8 cellular contexts compared by ENCODE assay signal in genomic region chr6:33427585-33428218, GRCh38. TPM values are rescaled to one million over a fixed set of nuclear protein-coding genes. Genes with fewer than 3 reads are reported as not detected.
A peak's percentile ranks its signal among the peaks of the same experiment; 100 is the strongest.
DNase-seq lines count a peak whose midpoint lies in the region; ATAC-seq and TF ChIP-seq lines count a peak whose summit lies in the region.

No MANE protein-coding gene starts in this region.

- H3K36me3 Mint-ChIP-seq in activated CD4-positive, alpha-beta T cell treated with anti-CD3 and anti-CD28 coated beads for 36 hours (ENCODE audit: low read depth): peaks cover 15% of the 10 kb centered on the region

- DNase-seq in C1 segment of cervical spinal cord (lab: John Stamatoyannopoulos, UW): peak in 10 of 14 donors; percentile 12 to 54 (median 25)
- peak in 1 of 2 experiments; percentile 27 for DNase-seq in HL-60 (ENCODE audit: low read depth in 1 of 2, low spot score in 1 of 2)
- DNase-seq in activated CD4-positive, alpha-beta T cell treated with anti-CD3 and anti-CD28 coated beads for 36 hours: peak; percentile 78
- peak in 8 of 10 donors; percentile 44 to 79 (median 58) for DNase-seq in dorsolateral prefrontal cortex
- DNase-seq in lung (ENCODE audit: low spot score): no peak
- peak; percentile 25 for DNase-seq in stimulated activated CD8-positive, alpha-beta memory T cell treated with anti-CD3 and anti-CD28 coated beads, Interleukin-7, amount 100 ng/mL, for 24 hours (ENCODE audit: low read depth)
- DNase-seq in NCI-H1092 (lab: John Stamatoyannopoulos, UW): no peak

- POLR2A ChIA-PET in activated CD4-positive, alpha-beta T cell treated with anti-CD3 and anti-CD28 coated beads for 36 hours (lab: Charles Lee): no interaction called here

- ATAC-seq in activated CD4-positive, alpha-beta T cell treated with anti-CD3 and anti-CD28 coated beads for 36 hours: no peak
- no peak for ATAC-seq in lung (ENCODE audit: insufficient read depth, low FRiP score)
- ATAC-seq in HG03280 (IDR thresholded peaks at IDR 0.05; ENCODE audit: unreplicated experiment): no peak

- 0 to 1% methylated on average over 23 to 76 of the region's 79 CpGs for WGBS in lung, 2 donors

- no peaks in the 10 kb centered on the region for H3K9me3 Mint-ChIP-seq in activated CD4-positive, alpha-beta T cell treated with anti-CD3 and anti-CD28 coated beads for 36 hours (ENCODE audit: low read depth)

- CTCF ChIA-PET in activated CD4-positive, alpha-beta T cell treated with anti-CD3 and anti-CD28 coated beads for 36 hours (lab: Charles Lee): no interaction called here

- H3K27me3 ChIP-seq in HL-60 (ENCODE audit: insufficient read depth, poor library complexity, severe bottlenecking) (no peaks in the 10 kb centered on the region), dorsolateral prefrontal cortex (no peaks in the 10 kb centered on the region), lung (ENCODE audit: control insufficient read depth, insufficient read depth) (no peaks in the 10 kb centered on the region)

- peak overlapping the region; percentile 44 for H3K4me3 ChIP-seq in HL-60 (replicated peaks; ENCODE audit: insufficient read depth, low read length)
- H3K4me3 ChIP-seq in dorsolateral prefrontal cortex: peak overlapping the region; percentile 41 to 82 (median 69)
- H3K4me3 ChIP-seq in lung: peak overlapping the region; percentile 64

- intact Hi-C loops in activated CD4-positive, alpha-beta T cell treated with anti-CD3 and anti-CD28 coated beads for 36 hours (cut with DNase I, micrococcal nuclease): loop anchor here (2.0 to 5.0 kb wide), 4 partner anchors 17 to 195 kb away; partner anchors contain the start of genes ITPR3 (in 1 of the 2), KIFC1 (in 1 of the 2) and PHF1 (in 1 of the 2)
- intact Hi-C loops in dorsolateral prefrontal cortex (cut with DNase I): loop anchor here in 1 of 2 donors (2.0 kb wide), 1 partner anchor 27 kb away; the partner anchor contains the start of gene ZBTB9

- H3K9me3 ChIP-seq in lung (ENCODE audit: control insufficient read depth in 2 of 2, insufficient read depth in 1 of 2, low read length in 1 of 2): no peaks in the 10 kb centered on the region

- peak overlapping the region; percentile 88 for H3K4me3 Mint-ChIP-seq in activated CD4-positive, alpha-beta T cell treated with anti-CD3 and anti-CD28 coated beads for 36 hours

- H3K36me3 ChIP-seq in lung (ENCODE audit: control insufficient read depth in 2 of 2, insufficient read depth in 2 of 2, low read length in 2 of 2): no peaks in the 10 kb centered on the region

- TF ChIP-seq CTCF in HL-60 (IDR thresholded peaks at IDR 0.05; ENCODE audit: insufficient read depth, low read length): no peak
- no peak for TF ChIP-seq CTCF in dorsolateral prefrontal cortex (IDR thresholded peaks at IDR 0.05 in 54 of 56, conservative IDR thresholded peaks at IDR 0.05 in 2 of 56; ENCODE audit: low read depth in 1 of 56, partially characterized antibody in 56 of 56)
- TF ChIP-seq CTCF in lung (IDR thresholded peaks at IDR 0.05; ENCODE audit: control extremely low read depth, extremely low read depth): no peak

- H3K27ac ChIP-seq in HL-60 (replicated peaks) (no peak overlapping the region; the same call in 1 of the 2 replicates), dorsolateral prefrontal cortex (peak overlapping the region in 58 of 59 donors; percentile 31 to 98 (median 94)), lung (ENCODE audit: low read depth in 1 of 2, low read length in 1 of 2) (peak overlapping the region; percentile 8 to 49)

- H3K4me1 ChIP-seq in lung (ENCODE audit: control insufficient read depth in 2 of 2, insufficient read depth in 2 of 2, low read length in 2 of 2): peaks cover 9 to 26% of the 10 kb centered on the region in 2 donors

- H3K4me1 Mint-ChIP-seq in activated CD4-positive, alpha-beta T cell treated with anti-CD3 and anti-CD28 coated beads for 36 hours: peaks cover 70% of the 10 kb centered on the region

- H3K27me3 Mint-ChIP-seq in activated CD4-positive, alpha-beta T cell treated with anti-CD3 and anti-CD28 coated beads for 36 hours: no peaks in the 10 kb centered on the region

- H3K27ac Mint-ChIP-seq in activated CD4-positive, alpha-beta T cell treated with anti-CD3 and anti-CD28 coated beads for 36 hours: peak overlapping the region; percentile 90

RNA-seq across cellular contexts. Expression of gene SYNGAP1, which starts 7.8 kb away (rescaled TPM):
- total RNA-seq in activated CD4-positive, alpha-beta T cell treated with anti-CD3 and anti-CD28 coated beads for 36 hours: 10 to 100 TPM; 43.6 to 45.6 TPM
- total RNA-seq in dorsolateral prefrontal cortex (100 to 1,000 TPM in 65 of 120 experiments, 10 to 100 TPM in 55; 41.7 to 147 (median 101) TPM), lung (10 to 100 TPM; 10.8 to 32.0 TPM)
- polyA plus RNA-seq in lung: 10 to 100 TPM in 1 of 2 donors, 1 to 10 TPM in 1; 9.2 to 13.2 TPM

RNA-seq across cellular contexts. Expression of gene CUTA, which starts 9.8 kb away (rescaled TPM):
- total RNA-seq in activated CD4-positive, alpha-beta T cell treated with anti-CD3 and anti-CD28 coated beads for 36 hours: 100 to 1,000 TPM; 154 to 188 TPM
- total RNA-seq in dorsolateral prefrontal cortex (100 to 1,000 TPM; 118 to 222 (median 177) TPM), lung (100 to 1,000 TPM in 1 of 2 donors, 10 to 100 TPM in 1; 88.7 to 134 TPM)
- 100 to 1,000 TPM; 122 to 275 TPM for polyA plus RNA-seq in lung

RNA-seq across cellular contexts. Expression of gene PHF1, which starts 16.9 kb away (rescaled TPM):
- 10 to 100 TPM; 24.9 to 28.2 TPM for total RNA-seq in activated CD4-positive, alpha-beta T cell treated with anti-CD3 and anti-CD28 coated beads for 36 hours
- total RNA-seq in dorsolateral prefrontal cortex: 100 to 1,000 TPM in 37 of 120 experiments, 10 to 100 TPM in 83; 71.0 to 137 (median 93.5) TPM
- 10 to 100 TPM; 30.9 to 49.3 TPM for total RNA-seq in lung
- 100 to 1,000 TPM in 1 of 2 donors, 10 to 100 TPM in 1; 40.8 to 121 TPM for polyA plus RNA-seq in lung

RNA-seq across cellular contexts. Expression of gene ZBTB9, which starts 26.7 kb away (rescaled TPM):
- total RNA-seq in activated CD4-positive, alpha-beta T cell treated with anti-CD3 and anti-CD28 coated beads for 36 hours: 1 to 10 TPM; 9.3 to 9.5 TPM
- 10 to 100 TPM in 12 of 120 experiments, 1 to 10 TPM in 108; 1.9 to 15.2 (median 6.9) TPM for total RNA-seq in dorsolateral prefrontal cortex
- 1 to 10 TPM; 4.0 to 7.9 TPM for total RNA-seq in lung
- 1 to 10 TPM; 4.1 to 4.8 TPM for polyA plus RNA-seq in lung

RNA-seq across cellular contexts. Expression of gene KIFC1, which starts 36.1 kb away (rescaled TPM):
- total RNA-seq in activated CD4-positive, alpha-beta T cell treated with anti-CD3 and anti-CD28 coated beads for 36 hours: 10 to 100 TPM; 86.0 to 89.3 TPM
- total RNA-seq in dorsolateral prefrontal cortex (1 to 10 TPM in 29 of 120 experiments, under 1 TPM in 67, not detected in 24; 0.11 to 3.3 (median 0.62) TPM), lung (1 to 10 TPM; 2.1 to 4.4 TPM)
- polyA plus RNA-seq in lung: 1 to 10 TPM; 2.6 to 2.7 TPM

Comparison
In these comparisons a context has a peak if more than half of its experiments do, and no peak if none do; other contexts are left out.
1. DNase-seq: peak in C1 segment of cervical spinal cord (10 of 14), activated CD4-positive, alpha-beta T cell treated with anti-CD3 and anti-CD28 coated beads for 36 hours (single experiment), dorsolateral prefrontal cortex (8 of 10) and stimulated activated CD8-positive, alpha-beta memory T cell treated with anti-CD3 and anti-CD28 coated beads, Interleukin-7, amount 100 ng/mL, for 24 hours (single experiment); none in lung (single experiment) and NCI-H1092 (single experiment).
2. Peak in every context shown above with its lines, with median percentiles within 50 percentile points of each other: H3K4me3 ChIP-seq.